8 cellular contexts compared by ENCODE assay signal in genomic region chr3:11236588-11237461, GRCh38. TPM values are rescaled to one million over a fixed set of nuclear protein-coding genes. Genes with fewer than 3 reads are reported as not detected.
DNase-seq lines count a peak whose midpoint lies in the region; ATAC-seq and TF ChIP-seq lines count a peak whose summit lies in the region.

No MANE protein-coding gene starts in this region.

- H3K36me3 Mint-ChIP-seq in Calu3 (ENCODE audit: insufficient read depth, unreplicated experiment), result no peaks in the 10 kb centered on the region
- H3K36me3 Mint-ChIP-seq in HFFc6 (ENCODE audit: low read depth), result peaks cover 33% of the 10 kb centered on the region
- H3K36me3 Mint-ChIP-seq in activated T-cell treated with anti-CD3 and anti-CD28 coated beads, Interleukin-2, amount 50 U/mL, for 24 hours (ENCODE audit: low read depth), result peaks cover 5% of the 10 kb centered on the region
- H3K36me3 Mint-ChIP-seq in osteocyte (ENCODE audit: unreplicated experiment), result peaks cover 25% of the 10 kb centered on the region

- CTCF ChIA-PET in Calu3 (lab: Charles Lee), result interaction anchor here (1.2 to 1.5 kb wide), 5 partner anchors 10 to 98 kb away, joined by 3 to 11 read pairs (median 3); partner anchors contain the start of gene ATG7

- no peak for TF ChIP-seq POLR2A in upper lobe of left lung (IDR thresholded peaks at IDR 0.05)

- H3K9me3 ChIP-seq in upper lobe of left lung, result no peaks in the 10 kb centered on the region

- DNase-seq in Calu3 (peak; percentile 91), HFFc6 (peak; percentile 16), NOMO-1 treated with DMSO at 0.1 percent for 48 hours (lab: John Stamatoyannopoulos, UW; ENCODE audit: unreplicated experiment) (peak; percentile 2), fibroblast of the aortic adventitia (ENCODE audit: low read depth) (peak; percentile 73), osteocyte (ENCODE audit: extremely low spot score, unreplicated experiment) (no peak), upper lobe of left lung (peak in 1 of 2 donors; percentile 70), HPDE6-E6E7 (ENCODE audit: extremely low spot score) (no peak)
- DNase-seq in activated T-cell treated with anti-CD3 and anti-CD28 coated beads, Interleukin-2, amount 50 U/mL, for 24 hours, result peak; percentile 81

- H3K36me3 ChIP-seq in upper lobe of left lung, result no peaks in the 10 kb centered on the region

- H3K4me3 Mint-ChIP-seq in Calu3 (ENCODE audit: low read depth, unreplicated experiment), result no peak overlapping the region
- peak overlapping the region; percentile 79; the same call in 1 of the 2 replicates for H3K4me3 Mint-ChIP-seq in HFFc6
- H3K4me3 Mint-ChIP-seq in activated T-cell treated with anti-CD3 and anti-CD28 coated beads, Interleukin-2, amount 50 U/mL, for 24 hours, result no peak overlapping the region
- peak overlapping the region; percentile 31 for H3K4me3 Mint-ChIP-seq in osteocyte (ENCODE audit: unreplicated experiment)

- H3K27ac Mint-ChIP-seq in Calu3 (ENCODE audit: unreplicated experiment) (no peak overlapping the region), HFFc6 (peak overlapping the region; percentile 97), osteocyte (ENCODE audit: unreplicated experiment) (peak overlapping the region; percentile 97)
- peak overlapping the region; percentile 100 for H3K27ac Mint-ChIP-seq in activated T-cell treated with anti-CD3 and anti-CD28 coated beads, Interleukin-2, amount 50 U/mL, for 24 hours

- H3K27me3 Mint-ChIP-seq in Calu3 (ENCODE audit: unreplicated experiment), result no peaks in the 10 kb centered on the region
- H3K27me3 Mint-ChIP-seq in HFFc6 (ENCODE audit: insufficient read depth), result peaks cover 1% of the 10 kb centered on the region; the same call in 1 of the 2 replicates
- peaks cover 6% of the 10 kb centered on the region for H3K27me3 Mint-ChIP-seq in activated T-cell treated with anti-CD3 and anti-CD28 coated beads, Interleukin-2, amount 50 U/mL, for 24 hours
- no peaks in the 10 kb centered on the region for H3K27me3 Mint-ChIP-seq in osteocyte (ENCODE audit: unreplicated experiment)

- ATAC-seq in upper lobe of left lung (ENCODE audit: low FRiP score in 2 of 2), result peak; percentile 62 to 67

- TF ChIP-seq CTCF in Calu3 (IDR thresholded peaks at IDR 0.05; ENCODE audit: unreplicated experiment) (peak; percentile 40), HFFc6 (IDR thresholded peaks at IDR 0.05) (peak; percentile 94), fibroblast of the aortic adventitia (IDR thresholded peaks at IDR 0.05; ENCODE audit: insufficient read depth, low read length) (peak; percentile 70), osteocyte (IDR thresholded peaks at IDR 0.05) (peak; percentile 80), upper lobe of left lung (IDR thresholded peaks at IDR 0.05) (peak in 4 of 6 experiments; percentile 31 to 75 (median 52))

- no TSS peak for BruUV-seq in Calu3 (replicated peaks; lab: Mats Ljungman, UMichigan)

- no peak overlapping the region for H3K4me3 ChIP-seq in fibroblast of the aortic adventitia (ENCODE audit: low read depth, low read length)
- H3K4me3 ChIP-seq in upper lobe of left lung, result no peak overlapping the region

- no peaks in the 10 kb centered on the region for H3K27me3 ChIP-seq in upper lobe of left lung

- 36% methylated on average over 8 of the region's 8 CpGs for WGBS in upper lobe of left lung, 2 donors

- intact Hi-C loops in Calu3 (cut with micrococcal nuclease; ENCODE audit: unreplicated experiment), result loop anchor here (1.0 to 5.0 kb wide), 3 partner anchors 52 to 415 kb away; no protein-coding TSS in a partner anchor

- H3K27ac ChIP-seq in upper lobe of left lung, result no peak overlapping the region

- TF ChIP-seq EP300 in upper lobe of left lung (IDR thresholded peaks at IDR 0.05), result no peak

- H3K9me3 Mint-ChIP-seq in Calu3 (ENCODE audit: low read depth, unreplicated experiment) (no peaks in the 10 kb centered on the region), HFFc6 (peaks cover 16% of the 10 kb centered on the region), osteocyte (ENCODE audit: unreplicated experiment) (peaks cover 8% of the 10 kb centered on the region)
- peaks cover 12% of the 10 kb centered on the region for H3K9me3 Mint-ChIP-seq in activated T-cell treated with anti-CD3 and anti-CD28 coated beads, Interleukin-2, amount 50 U/mL, for 24 hours

- H3K4me1 Mint-ChIP-seq in Calu3 (ENCODE audit: low read depth, unreplicated experiment) (peaks cover 10% of the 10 kb centered on the region), HFFc6 (ENCODE audit: low read depth) (peaks cover 57% of the 10 kb centered on the region), osteocyte (ENCODE audit: unreplicated experiment) (peaks cover 47% of the 10 kb centered on the region)
- peaks cover 51% of the 10 kb centered on the region for H3K4me1 Mint-ChIP-seq in activated T-cell treated with anti-CD3 and anti-CD28 coated beads, Interleukin-2, amount 50 U/mL, for 24 hours (ENCODE audit: low read depth)

- peaks cover 0 to 7% (median 4%) of the 10 kb centered on the region in 4 donors for H3K4me1 ChIP-seq in upper lobe of left lung

RNA-seq across cellular contexts. Expression of gene ATG7, which starts 35.4 kb away (rescaled TPM):
- total RNA-seq in Calu3 (2022) (34.6 and 37.3 TPM in 2 replicates), fibroblast of the aortic adventitia (ENCODE audit: low replicate concordance) (97.9 and 142 TPM in 2 replicates), osteocyte (42.5 and 45.1 TPM in 2 replicates), upper lobe of left lung (100 to 1,000 TPM in 2 of 6 donors, 10 to 100 TPM in 4; 52.4 to 195 (median 74.1) TPM)
- total RNA-seq in HFFc6 (2021; fragmentation: NEBNext Ultra II Directional; extraction: Animal tissue kit (Norgen Biotek cat#: 25700)), result 10 to 100 TPM; 44.5 to 53.0 (median 49.3) TPM

Comparison
In these comparisons a context has a peak if more than half of its experiments do, and no peak if none do; other contexts are left out.
1. DNase-seq: peak in Calu3 (single experiment), HFFc6 (single experiment), NOMO-1 treated with DMSO at 0.1 percent for 48 hours (single experiment), activated T-cell treated with anti-CD3 and anti-CD28 coated beads, Interleukin-2, amount 50 U/mL, for 24 hours (single experiment) and fibroblast of the aortic adventitia (single experiment); none in osteocyte (single experiment) and HPDE6-E6E7 (single experiment).
2. H3K4me3 Mint-ChIP-seq: peak in HFFc6 (single experiment) and osteocyte (single experiment); none in Calu3 (single experiment) and activated T-cell treated with anti-CD3 and anti-CD28 coated beads, Interleukin-2, amount 50 U/mL, for 24 hours (single experiment).
3. CTCF ChIP-seq: peak in every context shown above with its lines; median percentile 94 in HFFc6; 80 in osteocyte; 70 in fibroblast of the aortic adventitia; 52 in upper lobe of left lung; 40 in Calu3.